ENCODE assay signal across 21 cellular contexts in genomic region chr6:148689168-148689567, GRCh38.
"Had no signal": no experiment of that assay in that cellular context is flagged by ENCODE, and none has a peak within 500 bp of the region (broad histone marks: within the 10 kb centered on the region; RNA-seq: fewer than 3 reads in every experiment).

No MANE protein-coding gene starts in this region.

- H3K27ac ChIP-seq: esophagus squamous epithelium, left ventricle myocardium inferior, lower lobe of right lung, psoas muscle, right lobe of liver, skin epidermis, stomach had no signal

- H3K27ac Mint-ChIP-seq: effector memory CD8-positive, alpha-beta T cell; immature natural killer cell; memory B cell; naive B cell; nephron; type B pancreatic cell had no signal

- H3K4me1 ChIP-seq: esophagus squamous epithelium, left ventricle myocardium inferior, lower lobe of right lung, psoas muscle, right lobe of liver, stomach had no signal

- H3K36me3 Mint-ChIP-seq: immature natural killer cell, naive B cell, type B pancreatic cell had no signal

- DNase-seq: effector memory CD8-positive, alpha-beta T cell; esophagus squamous epithelium; immature natural killer cell; kidney; left cardiac atrium; left ventricle myocardium inferior; lower lobe of right lung; naive B cell; psoas muscle; retina; right lobe of liver; stimulated activated CD4-positive, alpha-beta T cell treated with anti-CD3 and anti-CD28 coated beads, Interleukin-2, amount 100 ng/mL, for 24 hours; stimulated activated CD4-positive, alpha-beta T cell treated with anti-CD3 and anti-CD28 coated beads, Interleukin-4, amount 100 ng/mL, for 4 hours; stimulated activated naive CD4-positive, alpha-beta T cell; stomach; substantia nigra had no signal

- H3K27me3 Mint-ChIP-seq: memory B cell, naive B cell, type B pancreatic cell had no signal

- H3K4me1 Mint-ChIP-seq: immature natural killer cell, nephron had no signal

- H3K4me3 Mint-ChIP-seq: effector memory CD8-positive, alpha-beta T cell; immature natural killer cell; memory B cell; naive B cell; nephron; type B pancreatic cell had no signal

- H3K27me3 ChIP-seq: esophagus squamous epithelium, right lobe of liver, stomach had no signal

- H3K4me3 ChIP-seq: esophagus squamous epithelium, left ventricle myocardium inferior, lower lobe of right lung, psoas muscle, right lobe of liver, skin epidermis, stomach had no signal

- H3K9me3 ChIP-seq: esophagus squamous epithelium, left ventricle myocardium inferior, lower lobe of right lung, psoas muscle, right lobe of liver, stomach had no signal

- H3K36me3 ChIP-seq: esophagus squamous epithelium, left ventricle myocardium inferior, lower lobe of right lung, right lobe of liver, stomach had no signal

- FAIRE-seq: kidney, urothelium cell line had no signal

- H3K9me3 Mint-ChIP-seq: effector memory CD8-positive, alpha-beta T cell; immature natural killer cell; nephron; type B pancreatic cell had no signal
